In genomic region chr11:73907191-73907590, GRCh38 we compare ENCODE assay signal across 9 cellular contexts. TPM values are rescaled to one million over a fixed set of nuclear protein-coding genes. Genes with fewer than 3 reads are reported as not detected.
A peak's percentile ranks its signal among the peaks of the same experiment; 100 is the strongest.
DNase-seq lines count a peak whose midpoint lies in the region; ATAC-seq lines count a peak whose summit lies in the region.
"Had no signal": no experiment of that assay in that cellular context is flagged by ENCODE, and none has a peak within 500 bp of the region (broad histone marks: within the 10 kb centered on the region; RNA-seq: fewer than 3 reads in every experiment).

No MANE protein-coding gene starts in this region.

- ATAC-seq in activated T-helper 17 cell treated with anti-CD3 and anti-CD28 coated beads, Interleukin-2, amount 50 U/mL, for 72 hours (replicated peaks), result peak; percentile 100
- no peak for ATAC-seq in HG02840 (IDR thresholded peaks at IDR 0.05; ENCODE audit: low FRiP score, unreplicated experiment)

- H3K27ac Mint-ChIP-seq in activated T-helper 17 cell treated with anti-CD3 and anti-CD28 coated beads, Interleukin-2, amount 50 U/mL, for 72 hours, result peak overlapping the region; percentile 46

- H3K27me3 Mint-ChIP-seq in activated T-helper 17 cell treated with anti-CD3 and anti-CD28 coated beads, Interleukin-2, amount 50 U/mL, for 72 hours, result no peaks in the 10 kb centered on the region

- no peak overlapping the region for H3K4me3 Mint-ChIP-seq in activated T-helper 17 cell treated with anti-CD3 and anti-CD28 coated beads, Interleukin-2, amount 50 U/mL, for 72 hours

- H3K36me3 Mint-ChIP-seq in activated T-helper 17 cell treated with anti-CD3 and anti-CD28 coated beads, Interleukin-2, amount 50 U/mL, for 72 hours (ENCODE audit: low read depth), result peaks cover 65% of the 10 kb centered on the region

- DNase-seq in AML-193 (lab: John Stamatoyannopoulos, UW) (peak; percentile 5 to 31), HT-29 (ENCODE audit: low spot score) (peak; percentile 48), islet precursor cell (peak; percentile 65), GM19240 (ENCODE audit: insufficient read length, low spot score) (no peak), NCI-H146 treated with DMSO at 0.1 percent for 48 hours (lab: John Stamatoyannopoulos, UW; ENCODE audit: unreplicated experiment) (no peak), dedifferentiated amniotic fluid mesenchymal stem cell (ENCODE audit: extremely low spot score) (no peak)

- H3K4me1 Mint-ChIP-seq in activated T-helper 17 cell treated with anti-CD3 and anti-CD28 coated beads, Interleukin-2, amount 50 U/mL, for 72 hours, result peaks cover 9% of the 10 kb centered on the region

- no peaks in the 10 kb centered on the region for H3K9me3 Mint-ChIP-seq in activated T-helper 17 cell treated with anti-CD3 and anti-CD28 coated beads, Interleukin-2, amount 50 U/mL, for 72 hours

RNA-seq across cellular contexts. Expression of gene PAAF1, which starts 30.4 kb away (rescaled TPM):
- total RNA-seq in HT-29 (2014; rRNA removed; shearing (Covaris generic)), result 10.6 and 12.3 TPM in 2 replicates
- 10 to 100 TPM; 32.0 to 40.6 TPM for total RNA-seq in activated T-helper 17 cell treated with anti-CD3 and anti-CD28 coated beads, Interleukin-2, amount 50 U/mL, for 72 hours

RNA-seq across cellular contexts. Expression of gene COA4, which starts 30.5 kb away (rescaled TPM):
- 308 and 352 TPM in 2 replicates for total RNA-seq in HT-29 (2014; rRNA removed; shearing (Covaris generic))
- 100 to 1,000 TPM in 1 of 2 donors, 10 to 100 TPM in 1; 56.2 to 104 TPM for total RNA-seq in activated T-helper 17 cell treated with anti-CD3 and anti-CD28 coated beads, Interleukin-2, amount 50 U/mL, for 72 hours

RNA-seq across cellular contexts. Expression of gene DNAJB13, which starts 43.6 kb away (rescaled TPM):
- 0.46 TPM in 1 of 2 replicates, not detected in the other for total RNA-seq in HT-29 (2014; rRNA removed; shearing (Covaris generic))
- total RNA-seq in activated T-helper 17 cell treated with anti-CD3 and anti-CD28 coated beads, Interleukin-2, amount 50 U/mL, for 72 hours, result 1 to 10 TPM in 1 of 2 donors, not detected in 1; 1.2 TPM
- total RNA-seq: mononuclear cell had no signal

Comparison
In these comparisons a context has a peak if more than half of its experiments do, and no peak if none do; other contexts are left out.
1. DNase-seq: peak in AML-193 (2 of 2), HT-29 (single experiment) and islet precursor cell (single experiment); none in GM19240 (single experiment), NCI-H146 treated with DMSO at 0.1 percent for 48 hours (single experiment) and dedifferentiated amniotic fluid mesenchymal stem cell (single experiment).